In genomic region chr17:71003736-71004135, GRCh38 we compare ENCODE assay signal across 26 cellular contexts.
"Had no signal": no experiment of that assay in that cellular context is flagged by ENCODE, and none has a peak within 500 bp of the region (broad histone marks: within the 10 kb centered on the region; RNA-seq: fewer than 3 reads in every experiment).

No MANE protein-coding gene starts in this region.

- DNase-seq: dorsolateral prefrontal cortex; effector CD4-positive, alpha-beta T cell; foreskin fibroblast; gastrocnemius medialis; heart right ventricle; hypothalamus; left ventricle myocardium superior; lower lobe of right lung; mucosa of descending colon; naive B cell; stimulated activated CD4-positive, alpha-beta T cell treated with anti-CD3 and anti-CD28 coated beads, Interleukin-12 subunit alpha, Interleukin-12 subunit beta, amount 100 ng/mL, for 4 hours; stimulated activated CD4-positive, alpha-beta T cell treated with anti-CD3 and anti-CD28 coated beads, Interleukin-1b, Interleukin-23, amount 100 ng/mL, for 48 hours; stimulated activated CD4-positive, alpha-beta T cell treated with anti-CD3 and anti-CD28 coated beads, Interleukin-4, amount 100 ng/mL, for 1 hour; stimulated activated CD8-positive, alpha-beta memory T cell treated with anti-CD3 and anti-CD28 coated beads, Interleukin-4, amount 100 ng/mL, for 48 hours; stimulated activated naive CD4-positive, alpha-beta T cell; stomach; thyroid gland; trophoblast cell had no signal

- H3K4me3 ChIP-seq: dorsolateral prefrontal cortex, gastrocnemius medialis, heart right ventricle, lower lobe of right lung, mucosa of descending colon, prostate gland, right atrium auricular region, smooth muscle cell, stomach, thyroid gland, vagina had no signal

- H3K4me1 Mint-ChIP-seq: mesothelial cell of epicardium, naive B cell had no signal

- H3K27me3 ChIP-seq: gastrocnemius medialis, right atrium auricular region, stomach, thyroid gland, vagina had no signal

- H3K4me3 Mint-ChIP-seq: mesothelial cell of epicardium; naive B cell; natural killer cell treated with Interleukin-12 subunit alpha and Interleukin-12 subunit beta and Interleukin-15 and Interleukin-18, amount 100 ng/mL, for 72 hours; neural crest cell had no signal

- H3K27ac ChIP-seq: dorsolateral prefrontal cortex, epithelial cell of prostate, gastrocnemius medialis, heart right ventricle, lower lobe of right lung, prostate gland, right atrium auricular region, stomach, thyroid gland, vagina had no signal

- H3K4me1 ChIP-seq: gastrocnemius medialis, heart right ventricle, lower lobe of right lung, prostate gland, right atrium auricular region, stomach, thyroid gland, vagina had no signal

- H3K36me3 ChIP-seq: gastrocnemius medialis, heart right ventricle, lower lobe of right lung, prostate gland, right atrium auricular region, stomach, thyroid gland, vagina had no signal

- H3K4me2 ChIP-seq: smooth muscle cell had no signal

- H3K27me3 Mint-ChIP-seq: naive B cell; natural killer cell treated with Interleukin-12 subunit alpha and Interleukin-12 subunit beta and Interleukin-15 and Interleukin-18, amount 100 ng/mL, for 72 hours had no signal

- H3K36me3 Mint-ChIP-seq: mesothelial cell of epicardium; naive B cell; natural killer cell treated with Interleukin-12 subunit alpha and Interleukin-12 subunit beta and Interleukin-15 and Interleukin-18, amount 100 ng/mL, for 72 hours had no signal

- H3K27ac Mint-ChIP-seq: mesothelial cell of epicardium; naive B cell; natural killer cell treated with Interleukin-12 subunit alpha and Interleukin-12 subunit beta and Interleukin-15 and Interleukin-18, amount 100 ng/mL, for 72 hours had no signal

- H3K9me3 Mint-ChIP-seq: mesothelial cell of epicardium, neural crest cell had no signal

- H3K9me3 ChIP-seq: gastrocnemius medialis, lower lobe of right lung, mucosa of descending colon, prostate gland, right atrium auricular region, stomach, thyroid gland, vagina had no signal
